In genomic region chr13:89518289-89519077, GRCh38 we compare ENCODE assay signal across 23 cellular contexts.
"Had no signal": no experiment of that assay in that cellular context is flagged by ENCODE, and none has a peak within 500 bp of the region (broad histone marks: within the 10 kb centered on the region; RNA-seq: fewer than 3 reads in every experiment).

No MANE protein-coding gene starts in this region.

- H3K27me3 ChIP-seq: heart left ventricle, ovary, right lobe of liver, testis had no signal

- DNase-seq: activated CD4-positive, alpha-beta T cell treated with anti-CD3 and anti-CD28 coated beads for 48 hours; activated CD4-positive, alpha-beta T cell treated with anti-CD3 and anti-CD28 coated beads, Interleukin-2, amount 50 U/mL, for 48 hours; activated CD8-positive, alpha-beta memory T cell treated with anti-CD3 and anti-CD28 coated beads for 24 hours; activated effector memory CD4-positive, alpha-beta T cell treated with Interleukin-2 at 50 U/mL for 16 hours; activated naive CD4-positive, alpha-beta T cell treated with Interleukin-2 at 50 U/mL for 16 hours; anterior cingulate cortex; endodermal cell; foreskin fibroblast; heart left ventricle; hypothalamus; left cardiac atrium; mammary epithelial cell; nephron progenitor cell; ovary; right lobe of liver; stimulated activated CD4-positive, alpha-beta T cell treated with anti-CD3 and anti-CD28 coated beads, Interleukin-12 subunit alpha, Interleukin-12 subunit beta, amount 100 ng/mL, for 4 hours; stimulated activated CD4-positive, alpha-beta T cell treated with anti-CD3 and anti-CD28 coated beads, Interleukin-4, amount 100 ng/mL, for 1 hour; stimulated activated naive CD8-positive, alpha-beta T cell treated with anti-CD3 and anti-CD28 coated beads, Interleukin-15, Interleukin-2, amounts not matched to agents 100 U/mL and 50 U/mL, for 24 hours; testis; trophoblast cell had no signal

- H3K27ac ChIP-seq: heart left ventricle, ovary, right lobe of liver, testis, VCaP had no signal

- H3K36me3 ChIP-seq: heart left ventricle, ovary, right lobe of liver had no signal

- H3K4me3 ChIP-seq: heart left ventricle, ovary, right lobe of liver, testis had no signal

- H3K4me1 ChIP-seq: testis had no signal

- H3K9me3 ChIP-seq: ovary, right lobe of liver, testis had no signal

- ATAC-seq: activated CD4-positive, CD25-positive, alpha-beta regulatory T cell treated with anti-CD3 and anti-CD28 coated beads, Interleukin-2, amount 50 U/mL, for 24 hours; esophagus mucosa; heart left ventricle; left cardiac atrium; right lobe of liver; stimulated activated naive CD8-positive, alpha-beta T cell treated with anti-CD3 and anti-CD28 coated beads, Interleukin-15, Interleukin-2, amounts not matched to agents 100 U/mL and 50 U/mL, for 24 hours had no signal
